ENCODE assay signal across 20 cellular contexts in genomic region chr6:35319346-35320030, GRCh38.
"Had no signal": no experiment of that assay in that cellular context is flagged by ENCODE, and none has a peak within 500 bp of the region (broad histone marks: within the 10 kb centered on the region; RNA-seq: fewer than 3 reads in every experiment).

No MANE protein-coding gene starts in this region.

- H3K9me3 ChIP-seq: body of pancreas, left lung, pancreas, stomach, thoracic aorta had no signal

- H3K27ac ChIP-seq: left lung had no signal

- H3K36me3 ChIP-seq: pancreas, thoracic aorta had no signal

- H3K27me3 ChIP-seq: body of pancreas, left lung, pancreas, stomach had no signal

- FAIRE-seq: islet of Langerhans, pancreas, urothelium cell line had no signal

- DNase-seq: activated CD4-positive, alpha-beta T cell treated with anti-CD3 and anti-CD28 coated beads, Interleukin-2, amount 50 U/mL, for 48 hours; activated CD8-positive, alpha-beta memory T cell treated with anti-CD3 and anti-CD28 coated beads, Interleukin-2, amount 10 ng/mL, durations not matched to agents 7 days and 5 days; activated naive CD4-positive, alpha-beta T cell; activated T-cell treated with anti-CD3 and anti-CD28 coated beads, Interleukin-2, amount 50 U/mL, for 48 hours; amniotic stem cell; central memory CD4-positive, alpha-beta T cell; cortex of kidney; left lung; mesenchymal stem cell; nephron progenitor cell; retina; stimulated activated CD4-positive, alpha-beta T cell treated with anti-CD3 and anti-CD28 coated beads, Interleukin-4, amount 100 ng/mL, for 4 hours; stomach; SW 1271 had no signal

- ATAC-seq: activated CD4-positive, CD25-positive, alpha-beta regulatory T cell treated with anti-CD3 and anti-CD28 coated beads, Interleukin-2, amount 50 U/mL, for 24 hours; activated CD8-positive, alpha-beta memory T cell treated with anti-CD3 and anti-CD28 coated beads, Interleukin-2, amount 10 ng/mL, durations not matched to agents 7 days and 5 days had no signal
